5 cellular contexts compared by ENCODE assay signal in genomic region chr15:97718509-97718908, GRCh38.
"Had no signal": no experiment of that assay in that cellular context is flagged by ENCODE, and none has a peak within 500 bp of the region (broad histone marks: within the 10 kb centered on the region; RNA-seq: fewer than 3 reads in every experiment).

No MANE protein-coding gene starts in this region.

- H3K27ac Mint-ChIP-seq: GM23338, H9 had no signal

- H3K4me1 Mint-ChIP-seq: GM23338, H9 had no signal

- H3K4me2 ChIP-seq: GM23338 had no signal

- H3K4me3 ChIP-seq: GM23338, K562 had no signal

- ATAC-seq: GM23338, K562 had no signal

- H2AFZ ChIP-seq: GM23338 had no signal

- H3K4me3 Mint-ChIP-seq: GM23338, H9 had no signal

- DNase-seq: H9, HCEC 1CT, IMR-90 had no signal
